ENCODE assay signal across 21 cellular contexts in the genomic region with DNA sequence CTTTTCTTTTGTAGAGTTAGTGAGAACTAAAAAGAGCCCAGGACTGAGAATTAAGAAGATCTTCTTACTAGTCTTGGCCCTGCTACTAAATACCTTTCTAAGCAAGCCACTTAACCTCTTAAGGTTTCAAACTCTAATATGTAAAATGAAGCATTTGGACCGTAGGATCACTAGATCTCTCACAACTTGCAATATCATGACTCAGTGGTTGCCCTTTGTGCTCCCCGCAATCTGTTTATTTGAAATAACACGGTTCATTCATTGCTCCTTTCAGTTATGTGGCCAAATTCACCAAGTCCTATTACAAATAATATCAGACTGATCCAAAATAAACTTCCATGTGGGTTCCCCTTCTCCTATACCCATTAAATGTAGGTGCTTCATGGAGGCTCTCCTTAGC. TPM values are rescaled to one million over a fixed set of nuclear protein-coding genes. Genes with fewer than 3 reads are reported as not detected.
DNase-seq lines count a peak whose midpoint lies in the region; ATAC-seq and TF ChIP-seq lines count a peak whose summit lies in the region.
"Had no signal": no experiment of that assay in that cellular context is flagged by ENCODE, and none has a peak within 500 bp of the region (broad histone marks: within the 10 kb centered on the region; RNA-seq: fewer than 3 reads in every experiment).

No MANE protein-coding gene starts in this region.

- no peaks in the 10 kb centered on the region for H3K27me3 ChIP-seq in heart left ventricle
- no peaks in the 10 kb centered on the region for H3K27me3 ChIP-seq in right lobe of liver
- H3K27me3 ChIP-seq: SJCRH30 had no signal

- H3K27ac ChIP-seq in heart left ventricle (peak overlapping the region in 11 of 12 donors; percentile 23 to 98 (median 73)), right lobe of liver (peak overlapping the region in 1 of 3 donors; percentile 12), skin epidermis (peak overlapping the region in 14 of 21 experiments; percentile 1 to 68 (median 44))
- H3K27ac ChIP-seq: C4-2B, SJCRH30 had no signal

- H3K36me3 ChIP-seq in heart left ventricle: no peaks in the 10 kb centered on the region
- no peaks in the 10 kb centered on the region for H3K36me3 ChIP-seq in right lobe of liver

- TF ChIP-seq POLR2A in heart left ventricle (IDR thresholded peaks at IDR 0.05) (no peak), right lobe of liver (IDR thresholded peaks at IDR 0.05) (no peak)

- H3K9me3 ChIP-seq in heart left ventricle: no peaks in the 10 kb centered on the region
- no peaks in the 10 kb centered on the region for H3K9me3 ChIP-seq in right lobe of liver
- H3K9me3 ChIP-seq: SJCRH30 had no signal

- intact Hi-C loops in heart left ventricle (cut with DNase I) (no loop called here), left ventricle myocardium superior (cut with micrococcal nuclease) (no loop called here), right lobe of liver (cut with DNase I) (no loop called here)

- ATAC-seq in heart left ventricle (no peak), left ventricle myocardium superior (no peak), right lobe of liver (peak in 3 of 4 donors; percentile 36 to 43 (median 38)), GM18519 (IDR thresholded peaks at IDR 0.05; ENCODE audit: low FRiP score, unreplicated experiment) (no peak)
- ATAC-seq: Panc1 had no signal

- no peak overlapping the region for H3K4me3 ChIP-seq in heart left ventricle
- no peak overlapping the region for H3K4me3 ChIP-seq in right lobe of liver
- H3K4me3 ChIP-seq in skin epidermis: no peak overlapping the region
- H3K4me3 ChIP-seq: SJCRH30 had no signal

- TF ChIP-seq CTCF in heart left ventricle (IDR thresholded peaks at IDR 0.05): no peak
- TF ChIP-seq CTCF in right lobe of liver (IDR thresholded peaks at IDR 0.05): no peak

- WGBS in heart left ventricle, 4 donors: 69 to 83% (median 77%) methylated on average over 3 of the region's 3 CpGs
- 32% methylated on average over 3 of the region's 3 CpGs for WGBS in right lobe of liver (ENCODE audit: insufficient coverage, low coverage, low lambda C conversion rate, missing lambda C conversion rate)

- H3K4me1 ChIP-seq in heart left ventricle (peaks cover 11 to 96% (median 70%) of the 10 kb centered on the region in 12 donors), right lobe of liver (peaks cover 0 to 34% (median 13%) of the 10 kb centered on the region in 4 donors)
- H3K4me1 ChIP-seq: SJCRH30 had no signal

- DNase-seq in heart left ventricle: no peak
- no peak for DNase-seq in left ventricle myocardium superior
- DNase-seq in dermis blood vessel endothelial cell: peak; percentile 41
- no peak for DNase-seq in right lobe of liver
- DNase-seq in NCI-H1092 treated with DMSO at 0.1 percent for 48 hours (lab: John Stamatoyannopoulos, UW): no peak
- no peak for DNase-seq in DMS53 treated with DMSO at 0.1 percent for 48 hours (lab: John Stamatoyannopoulos, UW; ENCODE audit: unreplicated experiment)
- DNase-seq: 8988T, AML-193, EL, GF-D8, NCI-H1105 treated with DMSO at 0.1 percent for 48 hours, NCI-H2029 treated with DMSO at 0.1 percent for 48 hours, NCI-H345, NCI-H524, NCI-H774, SJCRH30 had no signal

RNA-seq across cellular contexts. Expression of a gene that starts 10.8 kb away (rescaled TPM):
- total RNA-seq in heart left ventricle: 100 to 1,000 TPM in 7 of 9 donors, 10 to 100 TPM in 2; 74.0 to 236 (median 120) TPM
- 100 to 1,000 TPM in 1 of 2 donors, 10 to 100 TPM in 1; 95.2 to 134 TPM for polyA plus RNA-seq in heart left ventricle
- total RNA-seq in left ventricle myocardium superior: 115 TPM
- total RNA-seq in dermis blood vessel endothelial cell: 63.3 and 106 TPM in 2 replicates
- total RNA-seq in right lobe of liver: 10 to 100 TPM; 15.0 to 21.1 (median 18.2) TPM
- polyA plus RNA-seq: IgD-negative memory B cell had no signal

Comparison
In these comparisons a context has a peak if more than half of its experiments do, and no peak if none do; other contexts are left out.
1. ATAC-seq: peak in right lobe of liver (3 of 4); none in heart left ventricle (0 of 4), left ventricle myocardium superior (single experiment) and GM18519 (single experiment).